In genomic region chr11:117223741-117224685, GRCh38 we compare ENCODE assay signal across 1 cellular context.
A peak's percentile ranks its signal among the peaks of the same experiment; 100 is the strongest.
TF ChIP-seq lines count a peak whose summit lies in the region.

No MANE protein-coding gene starts in this region.

TF ChIP-seq in K562, 482 proteins besides CTCF, POLR2A, EP300 and RAD21 (continued from another document and continues in another):
- TF ChIP-seq E2F6 (IDR thresholded peaks at IDR 0.05; ENCODE audit: borderline replicate concordance in 1 of 2, extremely low read depth in 1 of 2, insufficient read depth in 1 of 2, insufficient read length in 1 of 2, low read depth in 1 of 2, low read length in 1 of 2, poor library complexity in 1 of 2, severe bottlenecking in 1 of 2) (no peak), NCOA2 (IDR thresholded peaks at IDR 0.05; ENCODE audit: partially characterized antibody in 2 of 2) (no peak), ZSCAN32 (CRISPR knock-in tag; IDR thresholded peaks at IDR 0.05) (no peak), NFIC (IDR thresholded peaks at IDR 0.05) (peak; percentile 92), MCM2 (IDR thresholded peaks at IDR 0.05; ENCODE audit: low read depth) (no peak), ZFX (CRISPR knock-in tag; IDR thresholded peaks at IDR 0.05) (no peak), ETS2 (tag; IDR thresholded peaks at IDR 0.05; ENCODE audit: borderline replicate concordance, poor library complexity, severe bottlenecking) (no peak), ZNF408 (CRISPR knock-in tag; IDR thresholded peaks at IDR 0.05; ENCODE audit: low read depth) (no peak), ZEB2 (IDR thresholded peaks at IDR 0.05) (0 out of 2 replicates have a peak, but pooled peaks have one; percentile 35), ADNP (tag; IDR thresholded peaks at IDR 0.05) (no peak), ZNF239 (CRISPR knock-in tag; IDR thresholded peaks at IDR 0.05) (no peak), FOS (IDR thresholded peaks at IDR 0.05; ENCODE audit: extremely low read depth, insufficient read length) (no peak), RBM39 (optimal IDR thresholded peaks at IDR 0.05; ENCODE audit: low read depth, low read length) (no peak), THAP12 (CRISPR knock-in tag; IDR thresholded peaks at IDR 0.05) (no peak), C11orf30 (IDR thresholded peaks at IDR 0.05; ENCODE audit: low read depth) (no peak), RBM17 (IDR thresholded peaks at IDR 0.05; ENCODE audit: borderline replicate concordance, low read depth, low read length) (no peak), ATF1 (CRISPR knock-in tag; IDR thresholded peaks at IDR 0.05) (no peak), ATF1 (tag; IDR thresholded peaks at IDR 0.05) (no peak), RBFOX2 (IDR thresholded peaks at IDR 0.05; ENCODE audit: low read depth, low read length) (no peak), HSF4 (CRISPR knock-in tag; IDR thresholded peaks at IDR 0.05; ENCODE audit: borderline replicate concordance) (peak; percentile 42; the same call in 1 of the 2 replicates), ZBTB5 (IDR thresholded peaks at IDR 0.05) (no peak), ZFP30 (CRISPR knock-in tag; IDR thresholded peaks at IDR 0.05; ENCODE audit: borderline replicate concordance) (no peak), ELF1 (tag; IDR thresholded peaks at IDR 0.05) (no peak), TRIM24 (IDR thresholded peaks at IDR 0.05) (peak; percentile 88 to 92), SRSF1 (IDR thresholded peaks at IDR 0.05; ENCODE audit: low read depth, low read length) (no peak), XRCC5 (IDR thresholded peaks at IDR 0.05; ENCODE audit: low read depth, low read length) (no peak), ZNF398 (CRISPR knock-in tag; IDR thresholded peaks at IDR 0.05) (no peak), HMGXB4 (CRISPR knock-in tag; IDR thresholded peaks at IDR 0.05) (no peak), RHOXF2B (CRISPR knock-in tag; conservative IDR thresholded peaks at IDR 0.05) (no peak), MEF2D (tag; conservative IDR thresholded peaks at IDR 0.05; ENCODE audit: low read depth) (peak; percentile 45; the same call in 1 of the 2 replicates), TFE3 (CRISPR knock-in tag; IDR thresholded peaks at IDR 0.05) (no peak), SMARCE1 (IDR thresholded peaks at IDR 0.05) (peak; percentile 81)
- TF ChIP-seq, protein P1, sequence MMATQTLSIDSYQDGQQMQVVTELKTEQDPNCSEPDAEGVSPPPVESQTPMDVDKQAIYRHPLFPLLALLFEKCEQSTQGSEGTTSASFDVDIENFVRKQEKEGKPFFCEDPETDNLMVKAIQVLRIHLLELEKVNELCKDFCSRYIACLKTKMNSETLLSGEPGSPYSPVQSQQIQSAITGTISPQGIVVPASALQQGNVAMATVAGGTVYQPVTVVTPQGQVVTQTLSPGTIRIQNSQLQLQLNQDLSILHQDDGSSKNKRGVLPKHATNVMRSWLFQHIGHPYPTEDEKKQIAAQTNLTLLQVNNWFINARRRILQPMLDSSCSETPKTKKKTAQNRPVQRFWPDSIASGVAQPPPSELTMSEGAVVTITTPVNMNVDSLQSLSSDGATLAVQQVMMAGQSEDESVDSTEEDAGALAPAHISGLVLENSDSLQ (IDR thresholded peaks at IDR 0.05), result peak; percentile 90
- TF ChIP-seq, protein P2, sequence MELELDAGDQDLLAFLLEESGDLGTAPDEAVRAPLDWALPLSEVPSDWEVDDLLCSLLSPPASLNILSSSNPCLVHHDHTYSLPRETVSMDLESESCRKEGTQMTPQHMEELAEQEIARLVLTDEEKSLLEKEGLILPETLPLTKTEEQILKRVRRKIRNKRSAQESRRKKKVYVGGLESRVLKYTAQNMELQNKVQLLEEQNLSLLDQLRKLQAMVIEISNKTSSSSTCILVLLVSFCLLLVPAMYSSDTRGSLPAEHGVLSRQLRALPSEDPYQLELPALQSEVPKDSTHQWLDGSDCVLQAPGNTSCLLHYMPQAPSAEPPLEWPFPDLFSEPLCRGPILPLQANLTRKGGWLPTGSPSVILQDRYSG (tag; conservative IDR thresholded peaks at IDR 0.05; ENCODE audit: low read depth), result 0 out of 2 replicates have a peak, but pooled peaks have one; percentile 26
- TF ChIP-seq, protein P3, sequence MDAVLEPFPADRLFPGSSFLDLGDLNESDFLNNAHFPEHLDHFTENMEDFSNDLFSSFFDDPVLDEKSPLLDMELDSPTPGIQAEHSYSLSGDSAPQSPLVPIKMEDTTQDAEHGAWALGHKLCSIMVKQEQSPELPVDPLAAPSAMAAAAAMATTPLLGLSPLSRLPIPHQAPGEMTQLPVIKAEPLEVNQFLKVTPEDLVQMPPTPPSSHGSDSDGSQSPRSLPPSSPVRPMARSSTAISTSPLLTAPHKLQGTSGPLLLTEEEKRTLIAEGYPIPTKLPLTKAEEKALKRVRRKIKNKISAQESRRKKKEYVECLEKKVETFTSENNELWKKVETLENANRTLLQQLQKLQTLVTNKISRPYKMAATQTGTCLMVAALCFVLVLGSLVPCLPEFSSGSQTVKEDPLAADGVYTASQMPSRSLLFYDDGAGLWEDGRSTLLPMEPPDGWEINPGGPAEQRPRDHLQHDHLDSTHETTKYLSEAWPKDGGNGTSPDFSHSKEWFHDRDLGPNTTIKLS (IDR thresholded peaks at IDR 0.05; ENCODE audit: borderline replicate concordance, low read depth), result no peak
- TF ChIP-seq, protein P4, sequence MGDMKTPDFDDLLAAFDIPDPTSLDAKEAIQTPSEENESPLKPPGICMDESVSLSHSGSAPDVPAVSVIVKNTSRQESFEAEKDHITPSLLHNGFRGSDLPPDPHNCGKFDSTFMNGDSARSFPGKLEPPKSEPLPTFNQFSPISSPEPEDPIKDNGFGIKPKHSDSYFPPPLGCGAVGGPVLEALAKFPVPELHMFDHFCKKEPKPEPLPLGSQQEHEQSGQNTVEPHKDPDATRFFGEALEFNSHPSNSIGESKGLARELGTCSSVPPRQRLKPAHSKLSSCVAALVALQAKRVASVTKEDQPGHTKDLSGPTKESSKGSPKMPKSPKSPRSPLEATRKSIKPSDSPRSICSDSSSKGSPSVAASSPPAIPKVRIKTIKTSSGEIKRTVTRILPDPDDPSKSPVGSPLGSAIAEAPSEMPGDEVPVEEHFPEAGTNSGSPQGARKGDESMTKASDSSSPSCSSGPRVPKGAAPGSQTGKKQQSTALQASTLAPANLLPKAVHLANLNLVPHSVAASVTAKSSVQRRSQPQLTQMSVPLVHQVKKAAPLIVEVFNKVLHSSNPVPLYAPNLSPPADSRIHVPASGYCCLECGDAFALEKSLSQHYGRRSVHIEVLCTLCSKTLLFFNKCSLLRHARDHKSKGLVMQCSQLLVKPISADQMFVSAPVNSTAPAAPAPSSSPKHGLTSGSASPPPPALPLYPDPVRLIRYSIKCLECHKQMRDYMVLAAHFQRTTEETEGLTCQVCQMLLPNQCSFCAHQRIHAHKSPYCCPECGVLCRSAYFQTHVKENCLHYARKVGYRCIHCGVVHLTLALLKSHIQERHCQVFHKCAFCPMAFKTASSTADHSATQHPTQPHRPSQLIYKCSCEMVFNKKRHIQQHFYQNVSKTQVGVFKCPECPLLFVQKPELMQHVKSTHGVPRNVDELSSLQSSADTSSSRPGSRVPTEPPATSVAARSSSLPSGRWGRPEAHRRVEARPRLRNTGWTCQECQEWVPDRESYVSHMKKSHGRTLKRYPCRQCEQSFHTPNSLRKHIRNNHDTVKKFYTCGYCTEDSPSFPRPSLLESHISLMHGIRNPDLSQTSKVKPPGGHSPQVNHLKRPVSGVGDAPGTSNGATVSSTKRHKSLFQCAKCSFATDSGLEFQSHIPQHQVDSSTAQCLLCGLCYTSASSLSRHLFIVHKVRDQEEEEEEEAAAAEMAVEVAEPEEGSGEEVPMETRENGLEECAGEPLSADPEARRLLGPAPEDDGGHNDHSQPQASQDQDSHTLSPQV (IDR thresholded peaks at IDR 0.05), result peak; percentile 66
- TF ChIP-seq, protein P5, sequence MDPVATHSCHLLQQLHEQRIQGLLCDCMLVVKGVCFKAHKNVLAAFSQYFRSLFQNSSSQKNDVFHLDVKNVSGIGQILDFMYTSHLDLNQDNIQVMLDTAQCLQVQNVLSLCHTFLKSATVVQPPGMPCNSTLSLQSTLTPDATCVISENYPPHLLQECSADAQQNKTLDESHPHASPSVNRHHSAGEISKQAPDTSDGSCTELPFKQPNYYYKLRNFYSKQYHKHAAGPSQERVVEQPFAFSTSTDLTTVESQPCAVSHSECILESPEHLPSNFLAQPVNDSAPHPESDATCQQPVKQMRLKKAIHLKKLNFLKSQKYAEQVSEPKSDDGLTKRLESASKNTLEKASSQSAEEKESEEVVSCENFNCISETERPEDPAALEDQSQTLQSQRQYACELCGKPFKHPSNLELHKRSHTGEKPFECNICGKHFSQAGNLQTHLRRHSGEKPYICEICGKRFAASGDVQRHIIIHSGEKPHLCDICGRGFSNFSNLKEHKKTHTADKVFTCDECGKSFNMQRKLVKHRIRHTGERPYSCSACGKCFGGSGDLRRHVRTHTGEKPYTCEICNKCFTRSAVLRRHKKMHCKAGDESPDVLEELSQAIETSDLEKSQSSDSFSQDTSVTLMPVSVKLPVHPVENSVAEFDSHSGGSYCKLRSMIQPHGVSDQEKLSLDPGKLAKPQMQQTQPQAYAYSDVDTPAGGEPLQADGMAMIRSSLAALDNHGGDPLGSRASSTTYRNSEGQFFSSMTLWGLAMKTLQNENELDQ (CRISPR knock-in tag; IDR thresholded peaks at IDR 0.05; ENCODE audit: borderline replicate concordance), result no peak
